ENCODE assay signal across 15 cellular contexts in the genomic region with DNA sequence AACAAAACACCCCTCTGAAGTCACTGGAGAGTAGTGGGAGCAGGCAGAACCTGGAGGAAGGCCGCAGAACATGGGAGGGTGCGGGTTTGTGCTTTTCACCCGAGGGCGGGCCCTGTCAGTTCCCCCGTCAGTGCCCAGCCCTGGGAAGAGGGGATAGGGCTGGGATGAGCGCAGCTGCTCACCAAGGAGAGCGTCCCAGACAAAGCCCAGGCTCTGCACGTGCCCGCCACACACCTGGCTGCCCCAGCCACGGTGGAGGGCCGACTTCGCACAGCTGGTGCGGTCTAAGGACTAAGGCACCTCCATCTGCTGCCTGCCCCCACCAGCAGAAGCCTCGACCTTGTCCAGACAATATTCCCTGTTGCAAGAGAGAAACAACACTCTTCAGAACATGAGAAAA. TPM values are rescaled to one million over a fixed set of nuclear protein-coding genes. Genes with fewer than 3 reads are reported as not detected.
DNase-seq lines count a peak whose midpoint lies in the region; ATAC-seq and TF ChIP-seq lines count a peak whose summit lies in the region.
"Had no signal": no experiment of that assay in that cellular context is flagged by ENCODE, and none has a peak within 500 bp of the region (broad histone marks: within the 10 kb centered on the region; RNA-seq: fewer than 3 reads in every experiment).

No MANE protein-coding gene starts in this region.

- DNase-seq in MCF 10A (ENCODE audit: unreplicated experiment) (no peak), breast epithelium (ENCODE audit: low spot score in 2 of 2) (no peak), WTC11 (ENCODE audit: low spot score) (no peak), glutamatergic neuron (no peak), neural crest cell (ENCODE audit: low read depth, low spot score) (no peak), PC-9 (no peak)
- DNase-seq in stimulated activated CD4-positive, alpha-beta T cell treated with anti-CD3 and anti-CD28 coated beads, Interleukin-1b, Interleukin-23, amount 100 ng/mL, for 48 hours: no peak
- DNase-seq: BE2C; CD4-positive, alpha-beta memory T cell; DMS79; H9 had no signal

- 0 out of 2 replicates have a peak, but pooled peaks cover 2% of the 10 kb centered on the region for H4K20me1 ChIP-seq in PC-9 (ENCODE audit: insufficient read depth)

- no peak overlapping the region for H3K4me3 Mint-ChIP-seq in MCF 10A (ENCODE audit: unreplicated experiment)
- no peak overlapping the region for H3K4me3 Mint-ChIP-seq in WTC11
- H3K4me3 Mint-ChIP-seq in glutamatergic neuron (ENCODE audit: unreplicated experiment): peak overlapping the region; percentile 39
- no peak overlapping the region for H3K4me3 Mint-ChIP-seq in neural crest cell
- H3K4me3 Mint-ChIP-seq: CD4-positive, alpha-beta memory T cell; GM23338; H9 had no signal

- no peaks in the 10 kb centered on the region for H3K9me2 ChIP-seq in PC-9 (ENCODE audit: insufficient read depth)

- H2AFZ ChIP-seq in PC-9: no peak overlapping the region
- H2AFZ ChIP-seq: GM23338 had no signal

- H3K36me3 ChIP-seq in breast epithelium (no peaks in the 10 kb centered on the region), PC-9 (ENCODE audit: low read depth) (0 out of 2 replicates have a peak, but pooled peaks cover 8% of the 10 kb centered on the region)

- H3K27me3 Mint-ChIP-seq in MCF 10A (ENCODE audit: insufficient read depth, unreplicated experiment): no peaks in the 10 kb centered on the region
- no peaks in the 10 kb centered on the region for H3K27me3 Mint-ChIP-seq in WTC11 (ENCODE audit: low read depth)
- no peaks in the 10 kb centered on the region for H3K27me3 Mint-ChIP-seq in glutamatergic neuron (ENCODE audit: unreplicated experiment)
- no peaks in the 10 kb centered on the region for H3K27me3 Mint-ChIP-seq in neural crest cell (ENCODE audit: low read depth)
- H3K27me3 Mint-ChIP-seq: CD4-positive, alpha-beta memory T cell had no signal

- H3K4me3 ChIP-seq in breast epithelium (no peak overlapping the region), PC-9 (no peak overlapping the region)
- H3K4me3 ChIP-seq: GM12878, GM23338 had no signal

- no peaks in the 10 kb centered on the region for H3K27me3 ChIP-seq in breast epithelium
- H3K27me3 ChIP-seq in PC-9 (ENCODE audit: insufficient read depth, low read depth): no peaks in the 10 kb centered on the region
- H3K27me3 ChIP-seq: BE2C had no signal

- POLR2A ChIA-PET in MCF 10A (lab: Yijun Ruan, JAX): no interaction called here
- POLR2A ChIA-PET in WTC11 (lab: Charles Lee): no interaction called here
- POLR2A ChIA-PET in PC-9 (lab: Charles Lee; ENCODE audit: unreplicated experiment): interaction anchor here (1.0 kb wide), 1 partner anchor 136 kb away, joined by 4 read pairs; the partner anchor contains the start of gene C16orf95

- ATAC-seq in WTC11 (no peak), GM21737 (IDR thresholded peaks at IDR 0.05; ENCODE audit: unreplicated experiment) (no peak)
- ATAC-seq: GM12878, GM23338 had no signal

- peaks cover 0 to 8% of the 10 kb centered on the region in 2 donors for H3K4me1 ChIP-seq in breast epithelium
- peaks cover 18% of the 10 kb centered on the region for H3K4me1 ChIP-seq in PC-9 (replicated peaks; ENCODE audit: insufficient read depth)

- H3K79me2 ChIP-seq in PC-9 (ENCODE audit: low read depth): peaks cover 12% of the 10 kb centered on the region; the same call in 1 of the 2 replicates

- no peak for TF ChIP-seq POLR2A in breast epithelium (IDR thresholded peaks at IDR 0.05)

- H3K4me2 ChIP-seq in PC-9: no peak overlapping the region
- H3K4me2 ChIP-seq: GM23338 had no signal

- peaks cover 16% of the 10 kb centered on the region for H3K4me1 Mint-ChIP-seq in MCF 10A (ENCODE audit: insufficient read depth, unreplicated experiment)
- H3K4me1 Mint-ChIP-seq in WTC11: no peaks in the 10 kb centered on the region
- peaks cover 25% of the 10 kb centered on the region for H3K4me1 Mint-ChIP-seq in glutamatergic neuron (ENCODE audit: low read depth, unreplicated experiment)
- peaks cover 12% of the 10 kb centered on the region for H3K4me1 Mint-ChIP-seq in neural crest cell
- H3K4me1 Mint-ChIP-seq: GM23338 had no signal

- H3K36me3 Mint-ChIP-seq in MCF 10A (ENCODE audit: insufficient read depth, unreplicated experiment): peaks cover 40% of the 10 kb centered on the region
- peaks cover 45% of the 10 kb centered on the region for H3K36me3 Mint-ChIP-seq in WTC11
- H3K36me3 Mint-ChIP-seq in glutamatergic neuron (ENCODE audit: unreplicated experiment): no peaks in the 10 kb centered on the region
- H3K36me3 Mint-ChIP-seq in neural crest cell (ENCODE audit: low read depth): peaks cover 6% of the 10 kb centered on the region

- no TSS peak for BruUV-seq in MCF 10A (replicated peaks; lab: Mats Ljungman, UMichigan)
- no TSS peak for BruUV-seq in PC-9 (replicated peaks; lab: Mats Ljungman, UMichigan)

- H3K9me3 ChIP-seq in breast epithelium (no peaks in the 10 kb centered on the region), PC-9 (ENCODE audit: insufficient read depth, low read depth) (no peaks in the 10 kb centered on the region)
- H3K9me3 ChIP-seq: BE2C had no signal

- TF ChIP-seq CTCF in MCF 10A (IDR thresholded peaks at IDR 0.05; ENCODE audit: unreplicated experiment): no peak
- no peak for TF ChIP-seq CTCF in breast epithelium (IDR thresholded peaks at IDR 0.05)
- TF ChIP-seq CTCF in WTC11 (IDR thresholded peaks at IDR 0.05): no peak
- no peak for TF ChIP-seq CTCF in glutamatergic neuron (IDR thresholded peaks at IDR 0.05; ENCODE audit: partially characterized antibody, unreplicated experiment)
- no peak for TF ChIP-seq CTCF in neural crest cell (conservative IDR thresholded peaks at IDR 0.05)
- no peak for TF ChIP-seq CTCF in PC-9 (conservative IDR thresholded peaks at IDR 0.05)

- H3F3A ChIP-seq in PC-9 (ENCODE audit: insufficient read depth, low read depth): peaks cover 19% of the 10 kb centered on the region

- H3K9me3 Mint-ChIP-seq in MCF 10A (ENCODE audit: unreplicated experiment) (no peaks in the 10 kb centered on the region), WTC11 (no peaks in the 10 kb centered on the region), glutamatergic neuron (ENCODE audit: unreplicated experiment) (peaks cover 2% of the 10 kb centered on the region), neural crest cell (no peaks in the 10 kb centered on the region)
- H3K9me3 Mint-ChIP-seq: CD4-positive, alpha-beta memory T cell; GM23338; H9 had no signal

- H3K27ac Mint-ChIP-seq in MCF 10A (ENCODE audit: low read depth, unreplicated experiment) (peak overlapping the region; percentile 31), WTC11 (peak overlapping the region; percentile 34; the same call in 1 of the 2 replicates), glutamatergic neuron (ENCODE audit: unreplicated experiment) (peak overlapping the region; percentile 67), neural crest cell (ENCODE audit: unreplicated experiment) (peak overlapping the region; percentile 35)
- H3K27ac Mint-ChIP-seq: GM23338 had no signal

- H3K27ac ChIP-seq in breast epithelium: peak overlapping the region in 1 of 2 donors; percentile 19
- H3K27ac ChIP-seq in PC-9: no peak overlapping the region
- H3K27ac ChIP-seq: C4-2B had no signal

- CTCF ChIA-PET in MCF 10A (lab: Yijun Ruan, JAX): interaction anchor here (1.7 to 3.3 kb wide), 3 partner anchors 8 to 183 kb away, joined by 4 to 21 read pairs (median 7); no protein-coding TSS in a partner anchor
- CTCF ChIA-PET in WTC11 (lab: Charles Lee): interaction anchor here (2.8 kb wide), 1 partner anchor 183 kb away, joined by 7 read pairs; no protein-coding TSS in a partner anchor
- CTCF ChIA-PET in PC-9 (lab: Charles Lee): no interaction called here

- intact Hi-C loops in MCF 10A (cut with micrococcal nuclease): no loop called here
- intact Hi-C loops in breast epithelium (cut with DNase I; ENCODE audit: low total_unique reads): no loop called here
- intact Hi-C loops in PC-9 (cut with micrococcal nuclease; ENCODE audit: unreplicated experiment): no loop called here

TF ChIP-seq in WTC11, 78 proteins besides CTCF, POLR2A, EP300 and RAD21 (continues in another document):
- TF ChIP-seq PRRX2 (CRISPR knock-in tag; IDR thresholded peaks at IDR 0.05): no peak
- TF ChIP-seq, protein P1, sequence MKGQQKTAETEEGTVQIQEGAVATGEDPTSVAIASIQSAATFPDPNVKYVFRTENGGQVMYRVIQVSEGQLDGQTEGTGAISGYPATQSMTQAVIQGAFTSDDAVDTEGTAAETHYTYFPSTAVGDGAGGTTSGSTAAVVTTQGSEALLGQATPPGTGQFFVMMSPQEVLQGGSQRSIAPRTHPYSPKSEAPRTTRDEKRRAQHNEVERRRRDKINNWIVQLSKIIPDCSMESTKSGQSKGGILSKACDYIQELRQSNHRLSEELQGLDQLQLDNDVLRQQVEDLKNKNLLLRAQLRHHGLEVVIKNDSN (CRISPR knock-in tag; IDR thresholded peaks at IDR 0.05): no peak
- TF ChIP-seq NR1H2 (CRISPR knock-in tag; IDR thresholded peaks at IDR 0.05): no peak
- TF ChIP-seq ZNF671 (CRISPR knock-in tag; IDR thresholded peaks at IDR 0.05): no peak
- no peak for TF ChIP-seq ELF4 (CRISPR knock-in tag; IDR thresholded peaks at IDR 0.05; ENCODE audit: low read depth)
- TF ChIP-seq ZNF396 (CRISPR knock-in tag; IDR thresholded peaks at IDR 0.05; ENCODE audit: borderline replicate concordance): no peak
- no peak for TF ChIP-seq NFE2L1 (CRISPR knock-in tag; IDR thresholded peaks at IDR 0.05)
- TF ChIP-seq, protein P2, sequence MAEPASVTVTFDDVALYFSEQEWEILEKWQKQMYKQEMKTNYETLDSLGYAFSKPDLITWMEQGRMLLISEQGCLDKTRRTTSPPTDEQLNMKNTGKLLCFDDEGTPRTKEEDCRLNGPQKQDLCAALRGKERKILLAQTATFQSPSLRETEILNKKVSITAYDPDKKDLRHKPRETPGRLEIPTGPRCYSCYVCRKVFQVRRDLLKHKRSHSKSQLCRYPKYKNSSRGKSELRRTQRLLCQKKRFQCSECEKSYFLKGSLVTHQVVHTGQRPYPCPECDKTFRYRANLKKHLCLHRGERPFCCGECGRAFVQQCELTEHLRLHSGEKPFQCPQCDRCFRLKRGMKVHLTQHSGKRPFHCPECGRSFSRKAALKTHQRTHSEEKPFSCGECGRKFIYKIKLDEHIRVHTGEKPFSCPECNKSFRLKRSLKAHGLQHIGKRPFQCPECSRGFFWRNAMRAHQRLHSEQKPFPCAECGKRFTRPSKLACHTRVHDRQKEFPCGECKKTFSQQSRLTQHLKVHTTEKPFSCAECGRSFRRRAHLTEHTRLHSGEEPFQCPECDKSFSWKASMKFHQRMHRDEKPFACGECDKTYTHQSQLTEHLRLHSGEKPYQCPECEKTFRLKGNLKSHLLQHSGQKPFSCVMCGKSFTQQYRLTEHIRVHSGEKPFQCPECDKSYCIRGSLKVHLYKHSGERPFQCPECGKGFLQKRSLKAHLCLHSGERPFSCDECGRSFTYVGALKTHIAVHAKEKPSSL (CRISPR knock-in tag; conservative IDR thresholded peaks at IDR 0.05): no peak
- no peak for TF ChIP-seq FOXK1 (CRISPR knock-in tag; IDR thresholded peaks at IDR 0.05)
- no peak for TF ChIP-seq NR3C1 (CRISPR knock-in tag; conservative IDR thresholded peaks at IDR 0.05; ENCODE audit: low read depth)
- no peak for TF ChIP-seq CBFB (CRISPR knock-in tag; IDR thresholded peaks at IDR 0.05; ENCODE audit: low read depth)

RNA-seq across cellular contexts. Expression of gene ZCCHC14, which starts 39.5 kb away (rescaled TPM):
- total RNA-seq in MCF 10A (2022) (23.3 and 28.2 TPM in 2 replicates), breast epithelium (10 to 100 TPM; 15.2 to 21.0 (median 18.7) TPM), WTC11 (2021) (30.6 to 33.8 TPM (median 30.9 TPM) in 3 replicates), glutamatergic neuron (ENCODE audit: unreplicated experiment) (29.2 TPM), neural crest cell (45.5 and 46.9 TPM in 2 replicates), PC-9 (2021) (17.9 and 19.2 TPM in 2 replicates)
